Comparison of ENCODE assay signal across 1 cellular context in genomic region chr16:2926660-2927646, GRCh38.
TF ChIP-seq lines count a peak whose summit lies in the region.

No MANE protein-coding gene starts in this region.

TF ChIP-seq in HepG2, 621 proteins besides CTCF, POLR2A, EP300 and RAD21 (continued from another document and continues in another):
- TF ChIP-seq HMGXB4 (CRISPR knock-in tag; IDR thresholded peaks at IDR 0.05; ENCODE audit: borderline replicate concordance in 1 of 2, low read depth in 1 of 2) (0 out of 4 replicates have a peak, but pooled peaks of 1 of the 2 experiments have one; percentile 52), ZNF549 (CRISPR knock-in tag; IDR thresholded peaks at IDR 0.05) (no peak), CEBPZ (IDR thresholded peaks at IDR 0.05; ENCODE audit: low read length) (no peak), ZFP1 (CRISPR knock-in tag; IDR thresholded peaks at IDR 0.05) (no peak), ZHX1 (CRISPR knock-in tag; IDR thresholded peaks at IDR 0.05; ENCODE audit: low read depth) (peak; percentile 58; the same call in 1 of the 2 replicates), HMGXB3 (CRISPR knock-in tag; IDR thresholded peaks at IDR 0.05; ENCODE audit: borderline replicate concordance) (no peak), GTF3A (CRISPR knock-in tag; conservative IDR thresholded peaks at IDR 0.05) (no peak), YY1 (IDR thresholded peaks at IDR 0.05; ENCODE audit: insufficient read depth, insufficient replicate concordance, low read depth, low read length) (peak; percentile 42), TRIM24 (CRISPR knock-in tag; IDR thresholded peaks at IDR 0.05) (no peak), ZNF430 (CRISPR knock-in tag; IDR thresholded peaks at IDR 0.05) (no peak), SNAPC2 (CRISPR knock-in tag; IDR thresholded peaks at IDR 0.05) (no peak), DNMT1 (CRISPR knock-in tag; IDR thresholded peaks at IDR 0.05) (no peak), ZNF253 (CRISPR knock-in tag; IDR thresholded peaks at IDR 0.05; ENCODE audit: borderline replicate concordance) (no peak), HES4 (CRISPR knock-in tag; IDR thresholded peaks at IDR 0.05; ENCODE audit: borderline replicate concordance) (no peak), TIGD3 (CRISPR knock-in tag; IDR thresholded peaks at IDR 0.05; ENCODE audit: borderline replicate concordance) (no peak), SNRNP70 (IDR thresholded peaks at IDR 0.05; ENCODE audit: low read depth, low read length) (no peak), ZNF639 (CRISPR knock-in tag; conservative IDR thresholded peaks at IDR 0.05) (no peak), ZNF3 (CRISPR knock-in tag; IDR thresholded peaks at IDR 0.05) (no peak), ZNF451 (CRISPR knock-in tag; IDR thresholded peaks at IDR 0.05) (no peak), RBM22 (optimal IDR thresholded peaks at IDR 0.05; ENCODE audit: low read length) (no peak), KMT2B (CRISPR knock-in tag; IDR thresholded peaks at IDR 0.05) (no peak), PATZ1 (CRISPR knock-in tag; IDR thresholded peaks at IDR 0.05) (0 out of 2 replicates have a peak, but pooled peaks have one; percentile 15), ZNF816 (CRISPR knock-in tag; IDR thresholded peaks at IDR 0.05; ENCODE audit: borderline replicate concordance) (no peak), ARNT2 (CRISPR knock-in tag; IDR thresholded peaks at IDR 0.05; ENCODE audit: low read depth) (0 out of 2 replicates have a peak, but pooled peaks have one; percentile 23), ZSCAN12 (CRISPR knock-in tag; IDR thresholded peaks at IDR 0.05) (no peak), ZNF7 (CRISPR knock-in tag; IDR thresholded peaks at IDR 0.05) (no peak), ZNF414 (CRISPR knock-in tag; IDR thresholded peaks at IDR 0.05) (no peak), HOXA3 (CRISPR knock-in tag; IDR thresholded peaks at IDR 0.05) (peak; percentile 92), ZFAT (CRISPR knock-in tag; conservative IDR thresholded peaks at IDR 0.05) (no peak), ZNF230 (CRISPR knock-in tag; IDR thresholded peaks at IDR 0.05) (no peak), ZNF530 (CRISPR knock-in tag; IDR thresholded peaks at IDR 0.05; ENCODE audit: low read depth) (no peak), NR1H2 (CRISPR knock-in tag; IDR thresholded peaks at IDR 0.05; ENCODE audit: borderline replicate concordance, low read depth) (no peak), HNRNPL (IDR thresholded peaks at IDR 0.05; ENCODE audit: low read depth, low read length) (no peak), NPAS2 (CRISPR knock-in tag; IDR thresholded peaks at IDR 0.05; ENCODE audit: borderline replicate concordance) (no peak), NAIF1 (CRISPR knock-in tag; IDR thresholded peaks at IDR 0.05; ENCODE audit: borderline replicate concordance) (no peak), PREB (CRISPR knock-in tag; IDR thresholded peaks at IDR 0.05) (no peak), MIER2 (CRISPR knock-in tag; IDR thresholded peaks at IDR 0.05) (no peak), FOXA3 (CRISPR knock-in tag; IDR thresholded peaks at IDR 0.05) (peak; percentile 42; the same call in 1 of the 2 replicates), ELK4 (CRISPR knock-in tag; IDR thresholded peaks at IDR 0.05; ENCODE audit: borderline replicate concordance) (no peak), SP5 (CRISPR knock-in tag; IDR thresholded peaks at IDR 0.05; ENCODE audit: borderline replicate concordance, low read depth) (no peak), ZNF160 (CRISPR knock-in tag; IDR thresholded peaks at IDR 0.05) (no peak), NFYB (CRISPR knock-in tag; IDR thresholded peaks at IDR 0.05) (no peak)
